ENCODE assay signal across 12 cellular contexts in genomic region chr3:71497367-71497925, GRCh38.
DNase-seq lines count a peak whose midpoint lies in the region; ATAC-seq, FAIRE-seq and TF ChIP-seq lines count a peak whose summit lies in the region.
"Had no signal": no experiment of that assay in that cellular context is flagged by ENCODE, and none has a peak within 500 bp of the region (broad histone marks: within the 10 kb centered on the region; RNA-seq: fewer than 3 reads in every experiment).

No MANE protein-coding gene starts in this region.

- TF ChIP-seq POLR2A in A549 (IDR thresholded peaks at IDR 0.05; ENCODE audit: low read length) (no peak), GM12891 (IDR thresholded peaks at IDR 0.05; ENCODE audit: low read depth, low read length) (no peak), ovary (IDR thresholded peaks at IDR 0.05) (no peak)

- peak overlapping the region; percentile 82 for H3K4me2 ChIP-seq in A549

- FAIRE-seq in A549 (lab: Jason Lieb, UNC) (no peak), GM12891 (lab: Jason Lieb, UNC) (no peak)

- no peak for ATAC-seq in A549
- no peak for ATAC-seq in naive thymus-derived CD8-positive, alpha-beta T cell

- TF ChIP-seq EP300 in A549 (IDR thresholded peaks at IDR 0.05) (no peak), ovary (IDR thresholded peaks at IDR 0.05) (no peak)

- H3K4me3 ChIP-seq in A549, result no peak overlapping the region
- H3K4me3 ChIP-seq in ovary, result no peak overlapping the region
- H3K4me3 ChIP-seq: SK-N-MC had no signal

- intact Hi-C loops in ovary (cut with DNase I), result no loop called here

- H3K9me3 ChIP-seq in A549, result peaks cover 2% of the 10 kb centered on the region; the same call in 1 of the 3 replicates
- H3K9me3 ChIP-seq in ovary, result no peaks in the 10 kb centered on the region

- DNase-seq in A549 (ENCODE audit: low read depth in 1 of 2, low spot score in 1 of 2) (no peak), HEK293T (ENCODE audit: extremely low spot score) (no peak), caudate nucleus (lab: John Stamatoyannopoulos, UW) (no peak), GM12891 (ENCODE audit: insufficient read length, low spot score) (no peak), MV-4-11 (lab: John Stamatoyannopoulos, UW) (no peak), hypothalamus (lab: John Stamatoyannopoulos, UW) (no peak), ovary (no peak)
- DNase-seq in naive thymus-derived CD8-positive, alpha-beta T cell, result no peak
- DNase-seq: activated CD4-positive, alpha-beta T cell treated with anti-CD3 and anti-CD28 coated beads, Interleukin-2, amount 10 ng/mL, durations not matched to agents 24 days and 14 days; erythroblast; NCI-H510A had no signal

- WGBS in A549 (ENCODE audit: missing lambda C conversion rate), result 82% methylated on average over 2 of the region's 2 CpGs
- 38 to 58% (median 38%) methylated on average over 2 of the region's 2 CpGs for WGBS in ovary, 3 donors

- H3K27me3 ChIP-seq in ovary, result no peaks in the 10 kb centered on the region

- POLR2A ChIA-PET in A549 (lab: Yijun Ruan, JAX), result interaction anchor here (2.1 kb wide), 2 partner anchors 14 to 86 kb away, joined by 15 to 19 read pairs; partner anchors contain the start of gene FOXP1
- POLR2A ChIA-PET in HEK293T (lab: Yijun Ruan, JAX), result interaction anchor here (3.4 kb wide), 1 partner anchor 86 kb away, joined by 21 read pairs; the partner anchor contains the start of gene FOXP1
- POLR2A ChIA-PET in naive thymus-derived CD8-positive, alpha-beta T cell (lab: Charles Lee), result interaction anchor here (0.9 to 7.3 kb wide), 15 partner anchors 9 to 81 kb away, joined by 3 to 40 read pairs (median 4); no protein-coding TSS in a partner anchor

- H3K4me3 Mint-ChIP-seq in naive thymus-derived CD8-positive, alpha-beta T cell, result peak overlapping the region in 9 of 10 donors; percentile 11 to 84 (median 82)

- TF ChIP-seq CTCF in A549 (IDR thresholded peaks at IDR 0.05) (no peak), ovary (IDR thresholded peaks at IDR 0.05) (no peak)

- H3K36me3 ChIP-seq in ovary, result no peaks in the 10 kb centered on the region

- TF ChIP-seq RAD21 in A549 (conservative IDR thresholded peaks at IDR 0.05 in 1 of 2, IDR thresholded peaks at IDR 0.05 in 1 of 2), result no peak

- H3K9me3 Mint-ChIP-seq in naive thymus-derived CD8-positive, alpha-beta T cell, result peaks cover 0 to 18% (median 2%) of the 10 kb centered on the region in 9 donors

- H3K4me1 ChIP-seq in A549 (peaks cover 42% of the 10 kb centered on the region), ovary (ENCODE audit: insufficient read depth) (peaks cover 15% of the 10 kb centered on the region)

- peaks cover 1 to 7% (median 5%) of the 10 kb centered on the region in 3 donors for H3K36me3 Mint-ChIP-seq in naive thymus-derived CD8-positive, alpha-beta T cell

- H3K27ac Mint-ChIP-seq in naive thymus-derived CD8-positive, alpha-beta T cell, result peak overlapping the region; percentile 96 to 100 (median 98)
- H3K27ac Mint-ChIP-seq: activated CD4-positive, alpha-beta T cell treated with anti-CD3 and anti-CD28 coated beads, Interleukin-2, amount 10 ng/mL, durations not matched to agents 24 days and 14 days had no signal

- no peaks in the 10 kb centered on the region for H3K27me3 Mint-ChIP-seq in naive thymus-derived CD8-positive, alpha-beta T cell

- peaks cover 46 to 92% (median 87%) of the 10 kb centered on the region in 4 donors for H3K4me1 Mint-ChIP-seq in naive thymus-derived CD8-positive, alpha-beta T cell

- CTCF ChIA-PET in A549 (lab: Yijun Ruan, JAX), result interaction anchor here (1.4 to 3.4 kb wide), 3 partner anchors 11 to 89 kb away, joined by 5 to 14 read pairs (median 7); no protein-coding TSS in a partner anchor
- CTCF ChIA-PET in HEK293T (lab: Yijun Ruan, JAX), result no interaction called here

- H3K27ac ChIP-seq in A549 (peak overlapping the region; percentile 85 to 93), caudate nucleus (ENCODE audit: low read depth, low read length) (peak overlapping the region; percentile 92), ovary (no peak overlapping the region)
- H3K27ac ChIP-seq: SK-N-MC had no signal

TF ChIP-seq in A549, 52 proteins besides CTCF, POLR2A, EP300 and RAD21 (continues in another document):
- TF ChIP-seq HMGXB4 (CRISPR knock-in tag; IDR thresholded peaks at IDR 0.05; ENCODE audit: borderline replicate concordance) (no peak), POLR2AphosphoS2 (conservative IDR thresholded peaks at IDR 0.05; ENCODE audit: low read length) (no peak), ZSCAN20 (CRISPR knock-in tag; IDR thresholded peaks at IDR 0.05) (no peak), TP53 (CRISPR knock-in tag; IDR thresholded peaks at IDR 0.05) (no peak), CEBPB (IDR thresholded peaks at IDR 0.05) (no peak), FOSL2 (IDR thresholded peaks at IDR 0.05) (no peak), FOSL2 (CRISPR knock-in tag; IDR thresholded peaks at IDR 0.05) (no peak), NFE2L2 (conservative IDR thresholded peaks at IDR 0.05; ENCODE audit: low read length) (no peak), EHMT2 (IDR thresholded peaks at IDR 0.05; ENCODE audit: low read depth) (no peak), CBX2 (IDR thresholded peaks at IDR 0.05; ENCODE audit: borderline replicate concordance, low read depth) (no peak), JUNB (IDR thresholded peaks at IDR 0.05) (no peak)

TF ChIP-seq in HEK293T, 16 proteins besides CTCF, POLR2A, EP300 and RAD21:
- TF ChIP-seq BHLHE40 (IDR thresholded peaks at IDR 0.05; ENCODE audit: borderline replicate concordance) (no peak), HDGF (IDR thresholded peaks at IDR 0.05; ENCODE audit: borderline replicate concordance) (no peak), TARDBP (IDR thresholded peaks at IDR 0.05) (no peak), PKNOX1 (IDR thresholded peaks at IDR 0.05) (0 out of 2 replicates have a peak, but pooled peaks have one; percentile 5), L3MBTL2 (conservative IDR thresholded peaks at IDR 0.05) (no peak)

TF ChIP-seq in GM12891, 5 proteins besides CTCF, POLR2A, EP300 and RAD21:
- TF ChIP-seq PAX5 (IDR thresholded peaks at IDR 0.05; ENCODE audit: insufficient read depth, low read length, severe bottlenecking), result no peak
- TF ChIP-seq POLR2AphosphoS5 (IDR thresholded peaks at IDR 0.05; ENCODE audit: low read depth, low read length), result no peak
- no peak for TF ChIP-seq TAF1 (IDR thresholded peaks at IDR 0.05; ENCODE audit: low read depth, low read length)
- TF ChIP-seq SPI1 (IDR thresholded peaks at IDR 0.05; ENCODE audit: low read depth, low read length), result no peak
- TF ChIP-seq POU2F2 (IDR thresholded peaks at IDR 0.05; ENCODE audit: low read depth, low read length), result no peak
TF ChIP-seq in GM12891: peak in this region for 0.

Comparison
In these comparisons a context has a peak if more than half of its experiments do, and no peak if none do; other contexts are left out.
1. H3K27ac ChIP-seq: peak in A549 (2 of 2) and caudate nucleus (single experiment); none in ovary (0 of 2).